8 cellular contexts compared by ENCODE assay signal in genomic region chr1:109906160-109906838, GRCh38. TPM values are rescaled to one million over a fixed set of nuclear protein-coding genes. Genes with fewer than 3 reads are reported as not detected.
DNase-seq lines count a peak whose midpoint lies in the region; ATAC-seq, FAIRE-seq and TF ChIP-seq lines count a peak whose summit lies in the region.

No MANE protein-coding gene starts in this region.

- ATAC-seq in HG03066 (IDR thresholded peaks at IDR 0.05; ENCODE audit: low read depth, unreplicated experiment) (peak; percentile 86), foreskin keratinocyte (no peak)

- H3K4me1 ChIP-seq in foreskin keratinocyte, result peaks cover 9% of the 10 kb centered on the region

- peaks cover 29% of the 10 kb centered on the region for H3K27me3 ChIP-seq in foreskin keratinocyte

- FAIRE-seq in D721Med (lab: Jason Lieb, UNC), result no peak

- H3K27ac ChIP-seq in foreskin keratinocyte, result no peak overlapping the region

- DNase-seq in T-helper 22 cell (ENCODE audit: low read depth), result peak; percentile 6
- peak; percentile 80 for DNase-seq in germinal center (ENCODE audit: low spot score)
- no peak for DNase-seq in D721Med (ENCODE audit: insufficient read length, low spot score)
- no peak for DNase-seq in NCI-H2107 treated with DMSO at 0.1 percent for 48 hours (lab: John Stamatoyannopoulos, UW; ENCODE audit: unreplicated experiment)
- no peak for DNase-seq in foreskin keratinocyte
- DNase-seq in HCEC 1CT, result no peak

- TF ChIP-seq POLR2A in GM19099 (IDR thresholded peaks at IDR 0.05; ENCODE audit: extremely low read depth, insufficient read length, low read depth), result peak; percentile 46

- TF ChIP-seq CTCF in D721Med (IDR thresholded peaks at IDR 0.05; ENCODE audit: insufficient read depth, missing control alignments) (no peak), foreskin keratinocyte (conservative IDR thresholded peaks at IDR 0.05) (no peak)

RNA-seq across cellular contexts. Expression of gene CSF1, which starts 4.3 kb away (rescaled TPM):
- 1.8 and 1.9 TPM in 2 replicates for total RNA-seq in foreskin keratinocyte
- polyA plus RNA-seq in foreskin keratinocyte, result 1.2 TPM in 2 replicates

Comparison
In these comparisons a context has a peak if more than half of its experiments do, and no peak if none do; other contexts are left out.
1. DNase-seq: peak in T-helper 22 cell (single experiment) and germinal center (single experiment); none in D721Med (single experiment), NCI-H2107 treated with DMSO at 0.1 percent for 48 hours (single experiment), foreskin keratinocyte (0 of 2) and HCEC 1CT (single experiment).